In genomic region chr22:29331213-29331612, GRCh38 we compare ENCODE assay signal across 1 cellular context.
TF ChIP-seq lines count a peak whose summit lies in the region.

No MANE protein-coding gene starts in this region.

TF ChIP-seq in IMR-90, 13 proteins besides CTCF, POLR2A, EP300 and RAD21:
- TF ChIP-seq FOS (IDR thresholded peaks at IDR 0.05; ENCODE audit: low read depth, low read length) (no peak), MXI1 (IDR thresholded peaks at IDR 0.05; ENCODE audit: borderline replicate concordance, low read depth, low read length) (no peak), RFX5 (IDR thresholded peaks at IDR 0.05; ENCODE audit: low read depth, low read length) (no peak), CEBPB (IDR thresholded peaks at IDR 0.05; ENCODE audit: low read depth, low read length) (no peak), RCOR1 (IDR thresholded peaks at IDR 0.05; ENCODE audit: insufficient replicate concordance, low read length) (no peak), BHLHE40 (IDR thresholded peaks at IDR 0.05; ENCODE audit: low read depth, low read length) (no peak), MAZ (IDR thresholded peaks at IDR 0.05; ENCODE audit: borderline replicate concordance, low read depth, low read length) (no peak), SMC3 (IDR thresholded peaks at IDR 0.05; ENCODE audit: low read depth, low read length) (no peak), CHD1 (IDR thresholded peaks at IDR 0.05; ENCODE audit: low read depth, low read length) (no peak), NFE2L2 (IDR thresholded peaks at IDR 0.05; ENCODE audit: low read depth, low read length) (no peak)
- TF ChIP-seq, protein P1, sequence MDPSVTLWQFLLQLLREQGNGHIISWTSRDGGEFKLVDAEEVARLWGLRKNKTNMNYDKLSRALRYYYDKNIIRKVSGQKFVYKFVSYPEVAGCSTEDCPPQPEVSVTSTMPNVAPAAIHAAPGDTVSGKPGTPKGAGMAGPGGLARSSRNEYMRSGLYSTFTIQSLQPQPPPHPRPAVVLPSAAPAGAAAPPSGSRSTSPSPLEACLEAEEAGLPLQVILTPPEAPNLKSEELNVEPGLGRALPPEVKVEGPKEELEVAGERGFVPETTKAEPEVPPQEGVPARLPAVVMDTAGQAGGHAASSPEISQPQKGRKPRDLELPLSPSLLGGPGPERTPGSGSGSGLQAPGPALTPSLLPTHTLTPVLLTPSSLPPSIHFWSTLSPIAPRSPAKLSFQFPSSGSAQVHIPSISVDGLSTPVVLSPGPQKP (IDR thresholded peaks at IDR 0.05; ENCODE audit: borderline replicate concordance, low read depth, low read length): no peak
- TF ChIP-seq, protein P2, sequence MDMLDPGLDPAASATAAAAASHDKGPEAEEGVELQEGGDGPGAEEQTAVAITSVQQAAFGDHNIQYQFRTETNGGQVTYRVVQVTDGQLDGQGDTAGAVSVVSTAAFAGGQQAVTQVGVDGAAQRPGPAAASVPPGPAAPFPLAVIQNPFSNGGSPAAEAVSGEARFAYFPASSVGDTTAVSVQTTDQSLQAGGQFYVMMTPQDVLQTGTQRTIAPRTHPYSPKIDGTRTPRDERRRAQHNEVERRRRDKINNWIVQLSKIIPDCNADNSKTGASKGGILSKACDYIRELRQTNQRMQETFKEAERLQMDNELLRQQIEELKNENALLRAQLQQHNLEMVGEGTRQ (IDR thresholded peaks at IDR 0.05; ENCODE audit: low read depth, low read length): no peak
